21 cellular contexts compared by ENCODE assay signal in genomic region chr1:116099379-116099778, GRCh38. TPM values are rescaled to one million over a fixed set of nuclear protein-coding genes. Genes with fewer than 3 reads are reported as not detected.
"Had no signal": no experiment of that assay in that cellular context is flagged by ENCODE, and none has a peak within 500 bp of the region (broad histone marks: within the 10 kb centered on the region; RNA-seq: fewer than 3 reads in every experiment).

No MANE protein-coding gene starts in this region.

- H3K4me1 Mint-ChIP-seq: natural killer cell; neural crest cell; stimulated activated effector memory CD8-positive, alpha-beta T cell treated with anti-CD3 and anti-CD28 coated beads, Interleukin-12 subunit alpha, Interleukin-12 subunit beta, amount 100 ng/mL, for 72 hours had no signal

- FAIRE-seq: colon, frontal cortex, keratinocyte had no signal

- DNase-seq: dorsolateral prefrontal cortex; effector CD4-positive, alpha-beta T cell; head of caudate nucleus; left ventricle myocardium superior; lower lobe of right lung; natural killer cell; sigmoid colon; stimulated activated CD4-positive, alpha-beta T cell treated with anti-CD3 and anti-CD28 coated beads, Interleukin-2, amount 100 ng/mL, for 24 hours; stimulated activated CD4-positive, alpha-beta T cell treated with anti-CD3 and anti-CD28 coated beads, Interleukin-4, amount 100 ng/mL, for 24 hours; stimulated activated naive CD4-positive, alpha-beta T cell treated with Interleukin-2 at 50 U/mL for 16 hours; stomach; thyroid gland; trophoblast cell had no signal

- H3K27me3 ChIP-seq: dorsolateral prefrontal cortex, right atrium auricular region, sigmoid colon, stomach, thyroid gland had no signal

- H3K36me3 ChIP-seq: lower lobe of right lung, right atrium auricular region, sigmoid colon, stomach, thyroid gland had no signal

- ATAC-seq: left ventricle myocardium superior; lower lobe of right lung; natural killer cell; stimulated activated effector memory CD8-positive, alpha-beta T cell treated with anti-CD3 and anti-CD28 coated beads, Interleukin-12 subunit alpha, Interleukin-12 subunit beta, amount 100 ng/mL, for 72 hours had no signal

- H3K4me3 Mint-ChIP-seq: natural killer cell; neural crest cell; stimulated activated effector memory CD8-positive, alpha-beta T cell treated with anti-CD3 and anti-CD28 coated beads, Interleukin-12 subunit alpha, Interleukin-12 subunit beta, amount 100 ng/mL, for 72 hours had no signal

- H3K4me3 ChIP-seq: dorsolateral prefrontal cortex, lower lobe of right lung, right atrium auricular region, sigmoid colon, stomach, thyroid gland had no signal

- H3K27ac Mint-ChIP-seq: natural killer cell; progenitor cell of endocrine pancreas; stimulated activated effector memory CD8-positive, alpha-beta T cell treated with anti-CD3 and anti-CD28 coated beads, Interleukin-12 subunit alpha, Interleukin-12 subunit beta, amount 100 ng/mL, for 72 hours had no signal

- H3K36me3 Mint-ChIP-seq: stimulated activated effector memory CD8-positive, alpha-beta T cell treated with anti-CD3 and anti-CD28 coated beads, Interleukin-12 subunit alpha, Interleukin-12 subunit beta, amount 100 ng/mL, for 72 hours had no signal

- H3K27me3 Mint-ChIP-seq: progenitor cell of endocrine pancreas had no signal

RNA-seq across cellular contexts. Expression of gene MAB21L3, which starts 11.8 kb away (rescaled TPM):
- total RNA-seq: left ventricle myocardium superior, natural killer cell, neural crest cell, progenitor cell of endocrine pancreas, right atrium auricular region, skeletal muscle tissue had no signal
